Comparison of ENCODE assay signal across 4 cellular contexts in genomic region chr6:36939005-36939404, GRCh38. TPM values are rescaled to one million over a fixed set of nuclear protein-coding genes. Genes with fewer than 3 reads are reported as not detected.
"Had no signal": no experiment of that assay in that cellular context is flagged by ENCODE, and none has a peak within 500 bp of the region (broad histone marks: within the 10 kb centered on the region; RNA-seq: fewer than 3 reads in every experiment).

No MANE protein-coding gene starts in this region.

RNA-seq across cellular contexts. Expression of gene PI16, which starts 15.5 kb away (rescaled TPM):
- total RNA-seq: HepG2, LHCN-M2, MCF 10A, SK-MEL-5 had no signal
- polyA plus RNA-seq: HepG2 had no signal
